ENCODE assay signal across 21 cellular contexts in genomic region chr10:72935358-72935757, GRCh38. TPM values are rescaled to one million over a fixed set of nuclear protein-coding genes. Genes with fewer than 3 reads are reported as not detected.
DNase-seq lines count a peak whose midpoint lies in the region; ATAC-seq and TF ChIP-seq lines count a peak whose summit lies in the region.
"Had no signal": no experiment of that assay in that cellular context is flagged by ENCODE, and none has a peak within 500 bp of the region (broad histone marks: within the 10 kb centered on the region; RNA-seq: fewer than 3 reads in every experiment).

No MANE protein-coding gene starts in this region.

- no TSS peak for BruUV-seq in mammary epithelial cell (replicated peaks; lab: Mats Ljungman, UMichigan)

- H3K9ac ChIP-seq in mammary epithelial cell (ENCODE audit: insufficient read depth, low read length): no peak overlapping the region

- ATAC-seq in HG03565 (IDR thresholded peaks at IDR 0.05; ENCODE audit: unreplicated experiment): no peak
- ATAC-seq: CD8-positive, alpha-beta T cell; esophagus mucosa; left ventricle myocardium superior had no signal

- H3K36me3 ChIP-seq in mammary epithelial cell (ENCODE audit: insufficient read depth, low read length): no peaks in the 10 kb centered on the region
- no peaks in the 10 kb centered on the region for H3K36me3 ChIP-seq in CD4-positive, alpha-beta memory T cell (ENCODE audit: insufficient read depth, low read length)

- dilution Hi-C loops in mammary epithelial cell (cut with HindIII; ENCODE audit: low sequenced_read_pairs): no loop called here

- DNase-seq in ELR (ENCODE audit: low read depth): peak; percentile 40
- DNase-seq in LHCN-M2 (ENCODE audit: low read depth): peak; percentile 100
- peak; percentile 48 for DNase-seq in mammary epithelial cell
- DNase-seq in myocyte (ENCODE audit: low read depth): peak; percentile 96
- no peak for DNase-seq in immature natural killer cell
- no peak for DNase-seq in CD4-positive, alpha-beta memory T cell
- DNase-seq in GM20000 (ENCODE audit: low spot score): no peak
- DNase-seq: activated CD4-positive, alpha-beta memory T cell treated with anti-CD3 and anti-CD28 coated beads, Interleukin-2, amount 10 ng/mL, durations not matched to agents 7 days and 5 days; activated naive CD4-positive, alpha-beta T cell treated with Interleukin-2 at 50 U/mL for 16 hours; CD8-positive, alpha-beta T cell; left ventricle myocardium superior; NCI-H1092 treated with DMSO at 0.1 percent for 48 hours; NCI-H2029 treated with DMSO at 0.1 percent for 48 hours; NCI-H510A treated with DMSO at 0.1 percent for 48 hours; retina; SHP77; stimulated activated CD4-positive, alpha-beta T cell treated with anti-CD3 and anti-CD28 coated beads, Interleukin-15, amount 100 ng/mL, for 24 hours; T-helper 2 cell had no signal

- no peaks in the 10 kb centered on the region for H3K9me3 Mint-ChIP-seq in immature natural killer cell
- H3K9me3 Mint-ChIP-seq in CD4-positive, alpha-beta memory T cell: no peaks in the 10 kb centered on the region
- H3K9me3 Mint-ChIP-seq: activated CD4-positive, alpha-beta memory T cell treated with anti-CD3 and anti-CD28 coated beads, Interleukin-2, amount 10 ng/mL, durations not matched to agents 7 days and 5 days; CD8-positive, alpha-beta T cell; central memory CD8-positive, alpha-beta T cell had no signal

- no peaks in the 10 kb centered on the region for H3K9me3 ChIP-seq in mammary epithelial cell (replicated peaks; ENCODE audit: insufficient read depth, low read length)
- H3K9me3 ChIP-seq in CD4-positive, alpha-beta memory T cell (ENCODE audit: control insufficient read depth in 1 of 2, low read length in 2 of 2): no peaks in the 10 kb centered on the region

- H3K27me3 Mint-ChIP-seq in immature natural killer cell (ENCODE audit: low read depth in 3 of 3): peaks cover 0 to 5% (median 2%) of the 10 kb centered on the region in 3 donors
- H3K27me3 Mint-ChIP-seq in CD4-positive, alpha-beta memory T cell: peaks cover 0 to 2% of the 10 kb centered on the region in 2 donors

- no peaks in the 10 kb centered on the region for H4K20me1 ChIP-seq in mammary epithelial cell (ENCODE audit: insufficient read depth, low read length)

- H3K4me1 Mint-ChIP-seq in immature natural killer cell: no peaks in the 10 kb centered on the region
- no peaks in the 10 kb centered on the region for H3K4me1 Mint-ChIP-seq in CD4-positive, alpha-beta memory T cell
- H3K4me1 Mint-ChIP-seq: activated CD4-positive, alpha-beta memory T cell treated with anti-CD3 and anti-CD28 coated beads, Interleukin-2, amount 10 ng/mL, durations not matched to agents 7 days and 5 days; central memory CD8-positive, alpha-beta T cell had no signal

- no peaks in the 10 kb centered on the region for H3K36me3 Mint-ChIP-seq in immature natural killer cell
- no peaks in the 10 kb centered on the region for H3K36me3 Mint-ChIP-seq in CD4-positive, alpha-beta memory T cell
- H3K36me3 Mint-ChIP-seq: CD8-positive, alpha-beta T cell had no signal

- no peak overlapping the region for H3K27ac Mint-ChIP-seq in immature natural killer cell
- H3K27ac Mint-ChIP-seq in CD4-positive, alpha-beta memory T cell: no peak overlapping the region
- H3K27ac Mint-ChIP-seq: activated CD4-positive, alpha-beta memory T cell treated with anti-CD3 and anti-CD28 coated beads, Interleukin-2, amount 10 ng/mL, durations not matched to agents 7 days and 5 days; CD8-positive, alpha-beta T cell had no signal

- H3K27ac ChIP-seq in mammary epithelial cell (ENCODE audit: insufficient read depth, low read depth, low read length): no peak overlapping the region
- H3K27ac ChIP-seq in CD4-positive, alpha-beta memory T cell (ENCODE audit: low read depth, low read length): no peak overlapping the region

- TF ChIP-seq CTCF in mammary epithelial cell (conservative IDR thresholded peaks at IDR 0.05 in 1 of 2, IDR thresholded peaks at IDR 0.05 in 1 of 2; ENCODE audit: extremely low read depth in 1 of 2, insufficient read depth in 1 of 2, low read depth in 1 of 2, low read length in 2 of 2) (no peak), GM20000 (IDR thresholded peaks at IDR 0.05; ENCODE audit: extremely low read depth, missing control alignments) (no peak)

- 71% methylated on average over 4 of the region's 6 CpGs for WGBS in mammary epithelial cell (ENCODE audit: low coverage, missing lambda C conversion rate)

- no peak overlapping the region for H2AFZ ChIP-seq in mammary epithelial cell (ENCODE audit: low read depth, low read length)

- no peaks in the 10 kb centered on the region for H3K27me3 ChIP-seq in mammary epithelial cell (ENCODE audit: insufficient read depth, low read length)
- no peaks in the 10 kb centered on the region for H3K27me3 ChIP-seq in CD4-positive, alpha-beta memory T cell (ENCODE audit: insufficient read depth, low read length)

- POLR2A ChIA-PET in CD4-positive, alpha-beta memory T cell (lab: Charles Lee; ENCODE audit: partially characterized antibody): no interaction called here

- in situ Hi-C loops in mammary epithelial cell (cut with MboI; ENCODE audit: low sequenced_read_pairs in 2 of 2): no loop called here

- intact Hi-C loops in mammary epithelial cell (cut with micrococcal nuclease): no loop called here
- intact Hi-C loops in CD4-positive, alpha-beta memory T cell (cut with micrococcal nuclease): no loop called here

- H3K4me3 ChIP-seq in mammary epithelial cell (replicated peaks in 1 of 3; ENCODE audit: insufficient read depth in 1 of 3, low read depth in 2 of 3, low read length in 3 of 3): no peak overlapping the region
- H3K4me3 ChIP-seq in CD4-positive, alpha-beta memory T cell (ENCODE audit: low read length in 2 of 2): no peak overlapping the region

- peaks cover 8% of the 10 kb centered on the region for H3K4me1 ChIP-seq in mammary epithelial cell (ENCODE audit: insufficient read depth, low read length)
- no peaks in the 10 kb centered on the region for H3K4me1 ChIP-seq in CD4-positive, alpha-beta memory T cell (ENCODE audit: insufficient read depth, low read length)

- H3K79me2 ChIP-seq in mammary epithelial cell (ENCODE audit: insufficient read depth, low read length): no peaks in the 10 kb centered on the region

- H3K4me2 ChIP-seq in mammary epithelial cell (ENCODE audit: insufficient read depth, low read depth, low read length): no peak overlapping the region

- no peak overlapping the region for H3K4me3 Mint-ChIP-seq in immature natural killer cell
- H3K4me3 Mint-ChIP-seq in CD4-positive, alpha-beta memory T cell: no peak overlapping the region
- H3K4me3 Mint-ChIP-seq: activated CD4-positive, alpha-beta memory T cell treated with anti-CD3 and anti-CD28 coated beads, Interleukin-2, amount 10 ng/mL, durations not matched to agents 7 days and 5 days; CD8-positive, alpha-beta T cell; central memory CD8-positive, alpha-beta T cell had no signal

- CTCF ChIA-PET in mammary epithelial cell (lab: Charles Lee; ENCODE audit: low non-redundant PET): no interaction called here
- CTCF ChIA-PET in CD4-positive, alpha-beta memory T cell (lab: Charles Lee; ENCODE audit: partially characterized antibody): no interaction called here

RNA-seq across cellular contexts. Expression of gene PLA2G12B, which starts 19.2 kb away (rescaled TPM):
- not detected in 2 replicates for total RNA-seq in LHCN-M2 (2014; rRNA removed)
- polyA plus RNA-seq in LHCN-M2 (2012): not detected
- total RNA-seq in mammary epithelial cell: not detected
- not detected for polyA plus RNA-seq in mammary epithelial cell
- not detected for polyA minus RNA-seq in mammary epithelial cell
- total RNA-seq in myocyte: not detected in 2 replicates
- polyA plus RNA-seq in myocyte (2012): not detected
- not detected for polyA plus RNA-seq in immature natural killer cell
- not detected for total RNA-seq in CD4-positive, alpha-beta memory T cell
- polyA plus RNA-seq in CD4-positive, alpha-beta memory T cell: not detected
- total RNA-seq: activated CD4-positive, alpha-beta memory T cell treated with anti-CD3 and anti-CD28 coated beads, Interleukin-2, amount 10 ng/mL, durations not matched to agents 7 days and 5 days; CD8-positive, alpha-beta T cell; esophagus mucosa; left ventricle myocardium superior had no signal

RNA-seq across cellular contexts. Expression of gene OIT3, which starts 41.8 kb away (rescaled TPM):
- total RNA-seq in LHCN-M2 (2014; rRNA removed) (0.06 TPM in 1 of 2 replicates, not detected in the other), mammary epithelial cell (under 1 TPM in 1 of 2 donors, not detected in 1; 0.17 TPM), myocyte (0.21 and 0.51 TPM in 2 replicates)
- polyA plus RNA-seq in LHCN-M2 (2012): 0.05 TPM
- polyA plus RNA-seq in mammary epithelial cell (not detected), immature natural killer cell (not detected)
- not detected for polyA minus RNA-seq in mammary epithelial cell
- 0.20 TPM for polyA plus RNA-seq in myocyte (2012)
- under 1 TPM in 1 of 2 experiments, not detected in 1; 0.20 TPM for total RNA-seq in CD4-positive, alpha-beta memory T cell
- not detected for polyA plus RNA-seq in CD4-positive, alpha-beta memory T cell
- total RNA-seq: activated CD4-positive, alpha-beta memory T cell treated with anti-CD3 and anti-CD28 coated beads, Interleukin-2, amount 10 ng/mL, durations not matched to agents 7 days and 5 days; CD8-positive, alpha-beta T cell; esophagus mucosa; left ventricle myocardium superior had no signal

Comparison
In these comparisons a context has a peak if more than half of its experiments do, and no peak if none do; other contexts are left out.
1. DNase-seq: peak in ELR (single experiment), LHCN-M2 (single experiment), mammary epithelial cell (single experiment) and myocyte (single experiment); none in immature natural killer cell (0 of 3), CD4-positive, alpha-beta memory T cell (0 of 5) and GM20000 (single experiment).